In the genomic region with DNA sequence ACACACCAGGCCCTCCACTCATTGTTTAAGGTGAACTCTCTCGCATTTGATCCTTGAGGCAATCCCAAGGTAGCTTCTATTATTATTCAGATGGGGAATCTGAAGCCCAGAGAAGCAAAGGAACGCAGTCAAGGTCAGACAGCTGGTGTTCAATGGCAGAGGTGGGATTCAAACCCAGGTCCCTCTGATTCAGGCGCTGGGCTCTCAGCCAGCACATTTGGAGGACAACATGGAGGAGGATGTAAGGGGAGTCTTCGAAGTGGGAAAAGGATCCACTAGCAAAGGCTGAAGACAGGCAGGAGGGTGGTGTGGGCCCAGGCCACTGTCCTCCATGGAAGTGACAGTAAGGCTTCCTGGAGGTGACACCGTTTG, we compare ENCODE assay signal across 1 cellular context.
A peak's percentile ranks its signal among the peaks of the same experiment; 100 is the strongest.
TF ChIP-seq lines count a peak whose summit lies in the region.

No MANE protein-coding gene starts in this region.

TF ChIP-seq in HepG2, 621 proteins besides CTCF, POLR2A, EP300 and RAD21 (continued from another document and continues in another):
- TF ChIP-seq FOXK1 (CRISPR knock-in tag; IDR thresholded peaks at IDR 0.05; ENCODE audit: borderline replicate concordance, low read depth) (0 out of 2 replicates have a peak, but pooled peaks have one; percentile 9), NFE2 (CRISPR knock-in tag; IDR thresholded peaks at IDR 0.05) (no peak), SMARCC2 (IDR thresholded peaks at IDR 0.05) (no peak), SRY (CRISPR knock-in tag; IDR thresholded peaks at IDR 0.05) (no peak), ZSCAN9 (CRISPR knock-in tag; IDR thresholded peaks at IDR 0.05; ENCODE audit: borderline replicate concordance) (0 out of 2 replicates have a peak, but pooled peaks have one; percentile 13), SIX4 (CRISPR knock-in tag; IDR thresholded peaks at IDR 0.05) (no peak), SMC3 (IDR thresholded peaks at IDR 0.05; ENCODE audit: low read length) (no peak), ZBTB7A (CRISPR knock-in tag; IDR thresholded peaks at IDR 0.05) (no peak), ZSCAN29 (CRISPR knock-in tag; conservative IDR thresholded peaks at IDR 0.05) (no peak), CREB1 (IDR thresholded peaks at IDR 0.05) (no peak), CREB1 (CRISPR knock-in tag; IDR thresholded peaks at IDR 0.05) (no peak), NONO (IDR thresholded peaks at IDR 0.05) (no peak), NONO (CRISPR knock-in tag; conservative IDR thresholded peaks at IDR 0.05) (no peak), CEBPB (IDR thresholded peaks at IDR 0.05; ENCODE audit: borderline replicate concordance, low read depth, low read length) (no peak), GFI1 (CRISPR knock-in tag; IDR thresholded peaks at IDR 0.05; ENCODE audit: borderline replicate concordance) (no peak), TBX2 (CRISPR knock-in tag; IDR thresholded peaks at IDR 0.05; ENCODE audit: borderline replicate concordance) (no peak), ZNF83 (CRISPR knock-in tag; IDR thresholded peaks at IDR 0.05; ENCODE audit: borderline replicate concordance) (no peak), SMAD3 (CRISPR knock-in tag; IDR thresholded peaks at IDR 0.05) (0 out of 2 replicates have a peak, but pooled peaks have one; percentile 10), SKI (IDR thresholded peaks at IDR 0.05; ENCODE audit: partially characterized antibody) (no peak), ZNF557 (CRISPR knock-in tag; IDR thresholded peaks at IDR 0.05) (no peak), SALL2 (CRISPR knock-in tag; IDR thresholded peaks at IDR 0.05) (no peak), ZNF282 (IDR thresholded peaks at IDR 0.05; ENCODE audit: partially characterized antibody) (no peak), ZNF569 (CRISPR knock-in tag; IDR thresholded peaks at IDR 0.05; ENCODE audit: borderline replicate concordance) (no peak), SNRNP70 (IDR thresholded peaks at IDR 0.05; ENCODE audit: low read depth, low read length) (no peak), GZF1 (CRISPR knock-in tag; IDR thresholded peaks at IDR 0.05) (no peak), AHR (CRISPR knock-in tag; IDR thresholded peaks at IDR 0.05) (no peak), KDM4B (CRISPR knock-in tag; IDR thresholded peaks at IDR 0.05) (no peak), ZSCAN31 (CRISPR knock-in tag; IDR thresholded peaks at IDR 0.05; ENCODE audit: low read depth) (no peak), KAT8 (CRISPR knock-in tag; IDR thresholded peaks at IDR 0.05) (0 out of 2 replicates have a peak, but pooled peaks have one; percentile 7), NCOA5 (CRISPR knock-in tag; IDR thresholded peaks at IDR 0.05) (no peak)
- TF ChIP-seq, protein P1, sequence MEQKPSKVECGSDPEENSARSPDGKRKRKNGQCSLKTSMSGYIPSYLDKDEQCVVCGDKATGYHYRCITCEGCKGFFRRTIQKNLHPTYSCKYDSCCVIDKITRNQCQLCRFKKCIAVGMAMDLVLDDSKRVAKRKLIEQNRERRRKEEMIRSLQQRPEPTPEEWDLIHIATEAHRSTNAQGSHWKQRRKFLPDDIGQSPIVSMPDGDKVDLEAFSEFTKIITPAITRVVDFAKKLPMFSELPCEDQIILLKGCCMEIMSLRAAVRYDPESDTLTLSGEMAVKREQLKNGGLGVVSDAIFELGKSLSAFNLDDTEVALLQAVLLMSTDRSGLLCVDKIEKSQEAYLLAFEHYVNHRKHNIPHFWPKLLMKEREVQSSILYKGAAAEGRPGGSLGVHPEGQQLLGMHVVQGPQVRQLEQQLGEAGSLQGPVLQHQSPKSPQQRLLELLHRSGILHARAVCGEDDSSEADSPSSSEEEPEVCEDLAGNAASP (CRISPR knock-in tag; IDR thresholded peaks at IDR 0.05; ENCODE audit: borderline replicate concordance), result 0 out of 2 replicates have a peak, but pooled peaks have one; percentile 2
- TF ChIP-seq, protein P2, sequence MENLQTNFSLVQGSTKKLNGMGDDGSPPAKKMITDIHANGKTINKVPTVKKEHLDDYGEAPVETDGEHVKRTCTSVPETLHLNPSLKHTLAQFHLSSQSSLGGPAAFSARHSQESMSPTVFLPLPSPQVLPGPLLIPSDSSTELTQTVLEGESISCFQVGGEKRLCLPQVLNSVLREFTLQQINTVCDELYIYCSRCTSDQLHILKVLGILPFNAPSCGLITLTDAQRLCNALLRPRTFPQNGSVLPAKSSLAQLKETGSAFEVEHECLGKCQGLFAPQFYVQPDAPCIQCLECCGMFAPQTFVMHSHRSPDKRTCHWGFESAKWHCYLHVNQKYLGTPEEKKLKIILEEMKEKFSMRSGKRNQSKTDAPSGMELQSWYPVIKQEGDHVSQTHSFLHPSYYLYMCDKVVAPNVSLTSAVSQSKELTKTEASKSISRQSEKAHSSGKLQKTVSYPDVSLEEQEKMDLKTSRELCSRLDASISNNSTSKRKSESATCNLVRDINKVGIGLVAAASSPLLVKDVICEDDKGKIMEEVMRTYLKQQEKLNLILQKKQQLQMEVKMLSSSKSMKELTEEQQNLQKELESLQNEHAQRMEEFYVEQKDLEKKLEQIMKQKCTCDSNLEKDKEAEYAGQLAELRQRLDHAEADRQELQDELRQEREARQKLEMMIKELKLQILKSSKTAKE (CRISPR knock-in tag; IDR thresholded peaks at IDR 0.05; ENCODE audit: borderline replicate concordance), result no peak
- TF ChIP-seq, protein P3, sequence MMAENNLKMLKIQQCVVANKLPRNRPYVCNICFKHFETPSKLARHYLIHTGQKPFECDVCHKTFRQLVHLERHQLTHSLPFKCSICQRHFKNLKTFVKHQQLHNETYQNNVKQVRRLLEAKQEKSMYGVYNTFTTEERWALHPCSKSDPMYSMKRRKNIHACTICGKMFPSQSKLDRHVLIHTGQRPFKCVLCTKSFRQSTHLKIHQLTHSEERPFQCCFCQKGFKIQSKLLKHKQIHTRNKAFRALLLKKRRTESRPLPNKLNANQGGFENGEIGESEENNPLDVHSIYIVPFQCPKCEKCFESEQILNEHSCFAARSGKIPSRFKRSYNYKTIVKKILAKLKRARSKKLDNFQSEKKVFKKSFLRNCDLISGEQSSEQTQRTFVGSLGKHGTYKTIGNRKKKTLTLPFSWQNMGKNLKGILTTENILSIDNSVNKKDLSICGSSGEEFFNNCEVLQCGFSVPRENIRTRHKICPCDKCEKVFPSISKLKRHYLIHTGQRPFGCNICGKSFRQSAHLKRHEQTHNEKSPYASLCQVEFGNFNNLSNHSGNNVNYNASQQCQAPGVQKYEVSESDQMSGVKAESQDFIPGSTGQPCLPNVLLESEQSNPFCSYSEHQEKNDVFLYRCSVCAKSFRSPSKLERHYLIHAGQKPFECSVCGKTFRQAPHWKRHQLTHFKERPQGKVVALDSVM (CRISPR knock-in tag; IDR thresholded peaks at IDR 0.05), result no peak
- TF ChIP-seq, protein P4, sequence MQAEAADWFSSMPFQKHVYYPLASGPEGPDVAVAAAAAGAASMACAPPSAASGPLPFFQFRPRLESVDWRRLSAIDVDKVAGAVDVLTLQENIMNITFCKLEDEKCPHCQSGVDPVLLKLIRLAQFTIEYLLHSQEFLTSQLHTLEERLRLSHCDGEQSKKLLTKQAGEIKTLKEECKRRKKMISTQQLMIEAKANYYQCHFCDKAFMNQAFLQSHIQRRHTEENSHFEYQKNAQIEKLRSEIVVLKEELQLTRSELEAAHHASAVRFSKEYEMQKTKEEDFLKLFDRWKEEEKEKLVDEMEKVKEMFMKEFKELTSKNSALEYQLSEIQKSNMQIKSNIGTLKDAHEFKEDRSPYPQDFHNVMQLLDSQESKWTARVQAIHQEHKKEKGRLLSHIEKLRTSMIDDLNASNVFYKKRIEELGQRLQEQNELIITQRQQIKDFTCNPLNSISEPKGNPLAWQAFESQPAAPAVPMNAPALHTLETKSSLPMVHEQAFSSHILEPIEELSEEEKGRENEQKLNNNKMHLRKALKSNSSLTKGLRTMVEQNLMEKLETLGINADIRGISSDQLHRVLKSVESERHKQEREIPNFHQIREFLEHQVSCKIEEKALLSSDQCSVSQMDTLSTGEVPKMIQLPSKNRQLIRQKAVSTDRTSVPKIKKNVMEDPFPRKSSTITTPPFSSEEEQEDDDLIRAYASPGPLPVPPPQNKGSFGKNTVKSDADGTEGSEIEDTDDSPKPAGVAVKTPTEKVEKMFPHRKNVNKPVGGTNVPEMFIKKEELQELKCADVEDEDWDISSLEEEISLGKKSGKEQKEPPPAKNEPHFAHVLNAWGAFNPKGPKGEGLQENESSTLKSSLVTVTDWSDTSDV (CRISPR knock-in tag; IDR thresholded peaks at IDR 0.05), result no peak
- TF ChIP-seq, protein P5, sequence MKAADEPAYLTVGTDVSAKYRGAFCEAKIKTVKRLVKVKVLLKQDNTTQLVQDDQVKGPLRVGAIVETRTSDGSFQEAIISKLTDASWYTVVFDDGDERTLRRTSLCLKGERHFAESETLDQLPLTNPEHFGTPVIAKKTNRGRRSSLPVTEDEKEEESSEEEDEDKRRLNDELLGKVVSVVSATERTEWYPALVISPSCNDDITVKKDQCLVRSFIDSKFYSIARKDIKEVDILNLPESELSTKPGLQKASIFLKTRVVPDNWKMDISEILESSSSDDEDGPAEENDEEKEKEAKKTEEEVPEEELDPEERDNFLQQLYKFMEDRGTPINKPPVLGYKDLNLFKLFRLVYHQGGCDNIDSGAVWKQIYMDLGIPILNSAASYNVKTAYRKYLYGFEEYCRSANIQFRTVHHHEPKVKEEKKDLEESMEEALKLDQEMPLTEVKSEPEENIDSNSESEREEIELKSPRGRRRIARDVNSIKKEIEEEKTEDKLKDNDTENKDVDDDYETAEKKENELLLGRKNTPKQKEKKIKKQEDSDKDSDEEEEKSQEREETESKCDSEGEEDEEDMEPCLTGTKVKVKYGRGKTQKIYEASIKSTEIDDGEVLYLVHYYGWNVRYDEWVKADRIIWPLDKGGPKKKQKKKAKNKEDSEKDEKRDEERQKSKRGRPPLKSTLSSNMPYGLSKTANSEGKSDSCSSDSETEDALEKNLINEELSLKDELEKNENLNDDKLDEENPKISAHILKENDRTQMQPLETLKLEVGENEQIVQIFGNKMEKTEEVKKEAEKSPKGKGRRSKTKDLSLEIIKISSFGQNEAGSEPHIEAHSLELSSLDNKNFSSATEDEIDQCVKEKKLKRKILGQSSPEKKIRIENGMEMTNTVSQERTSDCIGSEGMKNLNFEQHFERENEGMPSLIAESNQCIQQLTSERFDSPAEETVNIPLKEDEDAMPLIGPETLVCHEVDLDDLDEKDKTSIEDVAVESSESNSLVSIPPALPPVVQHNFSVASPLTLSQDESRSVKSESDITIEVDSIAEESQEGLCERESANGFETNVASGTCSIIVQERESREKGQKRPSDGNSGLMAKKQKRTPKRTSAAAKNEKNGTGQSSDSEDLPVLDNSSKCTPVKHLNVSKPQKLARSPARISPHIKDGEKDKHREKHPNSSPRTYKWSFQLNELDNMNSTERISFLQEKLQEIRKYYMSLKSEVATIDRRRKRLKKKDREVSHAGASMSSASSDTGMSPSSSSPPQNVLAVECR (CRISPR knock-in tag; IDR thresholded peaks at IDR 0.05; ENCODE audit: borderline replicate concordance), result no peak
- TF ChIP-seq, protein P6, sequence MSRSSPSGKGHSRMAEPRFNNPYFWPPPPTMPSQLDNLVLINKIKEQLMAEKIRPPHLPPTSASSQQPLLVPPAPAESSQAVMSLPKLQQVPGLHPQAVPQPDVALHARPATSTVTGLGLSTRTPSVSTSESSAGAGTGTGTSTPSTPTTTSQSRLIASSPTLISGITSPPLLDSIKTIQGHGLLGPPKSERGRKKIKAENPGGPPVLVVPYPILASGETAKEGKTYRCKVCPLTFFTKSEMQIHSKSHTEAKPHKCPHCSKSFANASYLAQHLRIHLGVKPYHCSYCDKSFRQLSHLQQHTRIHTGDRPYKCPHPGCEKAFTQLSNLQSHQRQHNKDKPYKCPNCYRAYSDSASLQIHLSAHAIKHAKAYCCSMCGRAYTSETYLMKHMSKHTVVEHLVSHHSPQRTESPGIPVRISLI (CRISPR knock-in tag; IDR thresholded peaks at IDR 0.05; ENCODE audit: borderline replicate concordance), result 0 out of 2 replicates have a peak, but pooled peaks have one; percentile 1
- TF ChIP-seq, protein P7, sequence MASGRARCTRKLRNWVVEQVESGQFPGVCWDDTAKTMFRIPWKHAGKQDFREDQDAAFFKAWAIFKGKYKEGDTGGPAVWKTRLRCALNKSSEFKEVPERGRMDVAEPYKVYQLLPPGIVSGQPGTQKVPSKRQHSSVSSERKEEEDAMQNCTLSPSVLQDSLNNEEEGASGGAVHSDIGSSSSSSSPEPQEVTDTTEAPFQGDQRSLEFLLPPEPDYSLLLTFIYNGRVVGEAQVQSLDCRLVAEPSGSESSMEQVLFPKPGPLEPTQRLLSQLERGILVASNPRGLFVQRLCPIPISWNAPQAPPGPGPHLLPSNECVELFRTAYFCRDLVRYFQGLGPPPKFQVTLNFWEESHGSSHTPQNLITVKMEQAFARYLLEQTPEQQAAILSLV (CRISPR knock-in tag; IDR thresholded peaks at IDR 0.05; ENCODE audit: borderline replicate concordance), result no peak
- TF ChIP-seq, protein P8, sequence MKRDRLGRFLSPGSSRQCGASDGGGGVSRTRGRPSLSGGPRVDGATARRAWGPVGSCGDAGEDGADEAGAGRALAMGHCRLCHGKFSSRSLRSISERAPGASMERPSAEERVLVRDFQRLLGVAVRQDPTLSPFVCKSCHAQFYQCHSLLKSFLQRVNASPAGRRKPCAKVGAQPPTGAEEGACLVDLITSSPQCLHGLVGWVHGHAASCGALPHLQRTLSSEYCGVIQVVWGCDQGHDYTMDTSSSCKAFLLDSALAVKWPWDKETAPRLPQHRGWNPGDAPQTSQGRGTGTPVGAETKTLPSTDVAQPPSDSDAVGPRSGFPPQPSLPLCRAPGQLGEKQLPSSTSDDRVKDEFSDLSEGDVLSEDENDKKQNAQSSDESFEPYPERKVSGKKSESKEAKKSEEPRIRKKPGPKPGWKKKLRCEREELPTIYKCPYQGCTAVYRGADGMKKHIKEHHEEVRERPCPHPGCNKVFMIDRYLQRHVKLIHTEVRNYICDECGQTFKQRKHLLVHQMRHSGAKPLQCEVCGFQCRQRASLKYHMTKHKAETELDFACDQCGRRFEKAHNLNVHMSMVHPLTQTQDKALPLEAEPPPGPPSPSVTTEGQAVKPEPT (CRISPR knock-in tag; IDR thresholded peaks at IDR 0.05; ENCODE audit: low read depth), result peak; percentile 55; the same call in 1 of the 2 replicates
- TF ChIP-seq, protein P9, sequence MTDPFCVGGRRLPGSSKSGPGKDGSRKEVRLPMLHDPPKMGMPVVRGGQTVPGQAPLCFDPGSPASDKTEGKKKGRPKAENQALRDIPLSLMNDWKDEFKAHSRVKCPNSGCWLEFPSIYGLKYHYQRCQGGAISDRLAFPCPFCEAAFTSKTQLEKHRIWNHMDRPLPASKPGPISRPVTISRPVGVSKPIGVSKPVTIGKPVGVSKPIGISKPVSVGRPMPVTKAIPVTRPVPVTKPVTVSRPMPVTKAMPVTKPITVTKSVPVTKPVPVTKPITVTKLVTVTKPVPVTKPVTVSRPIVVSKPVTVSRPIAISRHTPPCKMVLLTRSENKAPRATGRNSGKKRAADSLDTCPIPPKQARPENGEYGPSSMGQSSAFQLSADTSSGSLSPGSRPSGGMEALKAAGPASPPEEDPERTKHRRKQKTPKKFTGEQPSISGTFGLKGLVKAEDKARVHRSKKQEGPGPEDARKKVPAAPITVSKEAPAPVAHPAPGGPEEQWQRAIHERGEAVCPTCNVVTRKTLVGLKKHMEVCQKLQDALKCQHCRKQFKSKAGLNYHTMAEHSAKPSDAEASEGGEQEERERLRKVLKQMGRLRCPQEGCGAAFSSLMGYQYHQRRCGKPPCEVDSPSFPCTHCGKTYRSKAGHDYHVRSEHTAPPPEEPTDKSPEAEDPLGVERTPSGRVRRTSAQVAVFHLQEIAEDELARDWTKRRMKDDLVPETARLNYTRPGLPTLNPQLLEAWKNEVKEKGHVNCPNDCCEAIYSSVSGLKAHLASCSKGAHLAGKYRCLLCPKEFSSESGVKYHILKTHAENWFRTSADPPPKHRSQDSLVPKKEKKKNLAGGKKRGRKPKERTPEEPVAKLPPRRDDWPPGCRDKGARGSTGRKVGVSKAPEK (CRISPR knock-in tag; IDR thresholded peaks at IDR 0.05; ENCODE audit: borderline replicate concordance), result no peak
